In genomic region chr3:108090701-108091497, GRCh38 we compare ENCODE assay signal across 8 cellular contexts.
DNase-seq lines count a peak whose midpoint lies in the region; ATAC-seq lines count a peak whose summit lies in the region.

TSS of gene CD47 (minus strand) at chr3:108091031. CDS start at chr3:108090908, 123 bp downstream.

- H3K27ac ChIP-seq in cingulate gyrus (ENCODE audit: low read depth, low read length): peak within 1 kb of the TSS; percentile 73

- DNase-seq in AML-193 (lab: John Stamatoyannopoulos, UW): peak; percentile 86 to 93
- peak; percentile 86 for DNase-seq in GM19238 (ENCODE audit: insufficient read length, low spot score)
- DNase-seq in NCI-H510A treated with DMSO at 0.1 percent for 48 hours (lab: John Stamatoyannopoulos, UW): peak; percentile 54
- DNase-seq in activated CD4-positive, alpha-beta T cell treated with anti-CD3 and anti-CD28 coated beads for 48 hours: peak; percentile 96
- DNase-seq in kidney tubule cell (ENCODE audit: low spot score): peak; percentile 93
- peak; percentile 89 to 92 for DNase-seq in stimulated activated CD4-positive, alpha-beta T cell treated with anti-CD3 and anti-CD28 coated beads, Interleukin-1b, Interleukin-23, amount 100 ng/mL, for 1 hour (ENCODE audit: low read depth in 2 of 2)

- peak; percentile 63 for ATAC-seq in HG03439 (IDR thresholded peaks at IDR 0.05; ENCODE audit: unreplicated experiment)

Comparison
In these comparisons a context has a peak if more than half of its experiments do, and no peak if none do; other contexts are left out.
1. Peak in every context shown above with its lines: DNase-seq, ATAC-seq and H3K27ac ChIP-seq.